ENCODE assay signal across 8 cellular contexts in genomic region chr15:76060098-76060989, GRCh38. TPM values are rescaled to one million over a fixed set of nuclear protein-coding genes. Genes with fewer than 3 reads are reported as not detected.
DNase-seq lines count a peak whose midpoint lies in the region; ATAC-seq and TF ChIP-seq lines count a peak whose summit lies in the region.

No MANE protein-coding gene starts in this region.

- ATAC-seq in mucosa of descending colon = peak; percentile 8

- H3K79me2 ChIP-seq in PC-9 (ENCODE audit: low read depth) = no peaks in the 10 kb centered on the region

- no peaks in the 10 kb centered on the region for H3K9me3 ChIP-seq in PC-9 (ENCODE audit: insufficient read depth, low read depth)
- no peaks in the 10 kb centered on the region for H3K9me3 ChIP-seq in breast epithelium
- no peaks in the 10 kb centered on the region for H3K9me3 ChIP-seq in mucosa of descending colon
- no peaks in the 10 kb centered on the region for H3K9me3 ChIP-seq in transverse colon

- intact Hi-C loops in PC-9 (cut with micrococcal nuclease; ENCODE audit: unreplicated experiment) (no loop called here), breast epithelium (cut with DNase I; ENCODE audit: low total_unique reads) (no loop called here), mucosa of descending colon (cut with DNase I, micrococcal nuclease) (loop anchor here in 1 of 2 donors (10.0 kb wide), 1 partner anchor 74 kb away; no protein-coding TSS in a partner anchor), transverse colon (cut with DNase I; ENCODE audit: low total_unique reads) (no loop called here)

- TF ChIP-seq EP300 in transverse colon (IDR thresholded peaks at IDR 0.05; ENCODE audit: low read depth) = no peak

- peaks cover 16% of the 10 kb centered on the region for H3K4me1 ChIP-seq in PC-9 (replicated peaks; ENCODE audit: insufficient read depth)
- H3K4me1 ChIP-seq in breast epithelium = peaks cover 0 to 4% of the 10 kb centered on the region in 2 donors
- no peaks in the 10 kb centered on the region for H3K4me1 ChIP-seq in mucosa of descending colon (ENCODE audit: low read depth)
- H3K4me1 ChIP-seq in transverse colon = peaks cover 7 to 21% (median 16%) of the 10 kb centered on the region in 4 donors

- no peak for TF ChIP-seq CTCF in PC-9 (conservative IDR thresholded peaks at IDR 0.05)
- no peak for TF ChIP-seq CTCF in breast epithelium (IDR thresholded peaks at IDR 0.05)
- no peak for TF ChIP-seq CTCF in mucosa of descending colon (IDR thresholded peaks at IDR 0.05)
- no peak for TF ChIP-seq CTCF in transverse colon (IDR thresholded peaks at IDR 0.05)

- H4K20me1 ChIP-seq in PC-9 (ENCODE audit: insufficient read depth) = no peaks in the 10 kb centered on the region

- peak; percentile 59 for DNase-seq in G401 (ENCODE audit: low spot score)
- DNase-seq in PC-9 = no peak
- DNase-seq in breast epithelium (ENCODE audit: low spot score in 2 of 2) = no peak
- no peak for DNase-seq in mucosa of descending colon
- DNase-seq in transverse colon = no peak
- DNase-seq in NCI-H146 (lab: John Stamatoyannopoulos, UW) = no peak
- no peak for DNase-seq in DMS53 (lab: John Stamatoyannopoulos, UW)
- DNase-seq in NCI-H345 treated with DMSO at 0.1 percent for 48 hours (lab: John Stamatoyannopoulos, UW; ENCODE audit: unreplicated experiment) = no peak

- peak overlapping the region; percentile 80 for H3K4me2 ChIP-seq in PC-9

- H3K27me3 ChIP-seq in PC-9 (ENCODE audit: insufficient read depth, low read depth) (peaks cover 21% of the 10 kb centered on the region; the same call in 1 of the 2 replicates), breast epithelium (peaks cover 0 to 5% of the 10 kb centered on the region in 2 donors), transverse colon (peaks cover 80% of the 10 kb centered on the region)

- H3K9me2 ChIP-seq in PC-9 (ENCODE audit: insufficient read depth) = no peaks in the 10 kb centered on the region

- no peak for TF ChIP-seq POLR2A in breast epithelium (IDR thresholded peaks at IDR 0.05)
- TF ChIP-seq POLR2A in transverse colon (IDR thresholded peaks at IDR 0.05) = no peak

- CTCF ChIA-PET in PC-9 (lab: Charles Lee) = interaction anchor here (4.0 kb wide), 1 partner anchor 79 kb away, joined by 68 read pairs; no protein-coding TSS in a partner anchor

- H3K36me3 ChIP-seq in PC-9 (ENCODE audit: low read depth) (no peaks in the 10 kb centered on the region), breast epithelium (no peaks in the 10 kb centered on the region), mucosa of descending colon (ENCODE audit: low read depth) (no peaks in the 10 kb centered on the region), transverse colon (no peaks in the 10 kb centered on the region)

- peak overlapping the region; percentile 77 for H2AFZ ChIP-seq in PC-9

- H3K4me3 ChIP-seq in PC-9 (peak overlapping the region; percentile 62), breast epithelium (peak overlapping the region; percentile 36 to 76 (median 67)), mucosa of descending colon (no peak overlapping the region), transverse colon (peak overlapping the region; percentile 22 to 70 (median 52))

- no TSS peak for BruUV-seq in PC-9 (replicated peaks; lab: Mats Ljungman, UMichigan)

- peaks cover 17% of the 10 kb centered on the region for H3F3A ChIP-seq in PC-9 (ENCODE audit: insufficient read depth, low read depth)

- H3K27ac ChIP-seq in PC-9 (no peak overlapping the region), breast epithelium (no peak overlapping the region), transverse colon (no peak overlapping the region)

- POLR2A ChIA-PET in PC-9 (lab: Charles Lee; ENCODE audit: unreplicated experiment) = interaction anchor here (0.5 kb wide), 1 partner anchor 220 kb away, joined by 3 read pairs; no protein-coding TSS in a partner anchor

- in situ Hi-C loops in G401 (cut with HindIII; ENCODE audit: low sequenced_read_pairs) (no loop called here), transverse colon (cut with MboI; ENCODE audit: low pct_ligation_motif_present in 1 of 4, low pct_unique_long_range_greater_than_20kb in 1 of 4, low sequenced_read_pairs in 3 of 4) (loop anchor here in 2 of 4 donors (10.0 kb wide), 1 partner anchor 74 kb away; no protein-coding TSS in a partner anchor)

- 17 to 100% methylated on average over 1 to 16 of the region's 21 CpGs for WGBS in transverse colon (ENCODE audit: low coverage in 1 of 2), 2 donors

RNA-seq across cellular contexts. Expression of gene TMEM266, which starts 0.6 kb away (rescaled TPM):
- 0.06 and 1.5 TPM in 2 replicates for total RNA-seq in G401 (2014; rRNA removed; shearing (Covaris generic))
- total RNA-seq in PC-9 (2021) (0.38 and 0.41 TPM in 2 replicates), breast epithelium (under 1 TPM in 2 of 3 donors, not detected in 1; 0.29 to 0.32 TPM), mucosa of descending colon (under 1 TPM; 0.12 to 0.16 (median 0.14) TPM), transverse colon (under 1 TPM in 1 of 4 donors, not detected in 3; 0.41 TPM)

RNA-seq across cellular contexts. Expression of gene NRG4, which starts 48.1 kb away (rescaled TPM):
- total RNA-seq in G401 (2014; rRNA removed; shearing (Covaris generic)) = not detected in 2 replicates
- total RNA-seq in PC-9 (2021) (5.2 and 11.3 TPM in 2 replicates), breast epithelium (under 1 TPM in 1 of 3 donors, not detected in 2; 0.15 TPM), mucosa of descending colon (1 to 10 TPM in 2 of 3 donors, under 1 TPM in 1; 0.95 to 3.3 (median 3.1) TPM), transverse colon (1 to 10 TPM in 3 of 4 donors, not detected in 1; 2.8 to 5.1 (median 3.5) TPM)
